In genomic region chr1:31714442-31715096, GRCh38 we compare ENCODE assay signal across 9 cellular contexts. TPM values are rescaled to one million over a fixed set of nuclear protein-coding genes. Genes with fewer than 3 reads are reported as not detected.
DNase-seq lines count a peak whose midpoint lies in the region; ATAC-seq and TF ChIP-seq lines count a peak whose summit lies in the region.
"Had no signal": no experiment of that assay in that cellular context is flagged by ENCODE, and none has a peak within 500 bp of the region (broad histone marks: within the 10 kb centered on the region; RNA-seq: fewer than 3 reads in every experiment).

No MANE protein-coding gene starts in this region.

- CTCF ChIA-PET in GM10248 (lab: Yijun Ruan, JAX): interaction anchor here (1.0 to 7.4 kb wide), 10 partner anchors 12 to 74 kb away, joined by 3 to 61 read pairs (median 4); partner anchors contain the start of gene COL16A1

- intact Hi-C loops in left cardiac atrium (cut with DNase I) (loop anchor here (2.0 to 10.0 kb wide), 3 partner anchors 50 to 70 kb away; no protein-coding TSS in a partner anchor), posterior vena cava (cut with DNase I) (loop anchor here in 1 of 2 donors (10.0 kb wide), 2 partner anchors 70 to 140 kb away; partner anchors contain the start of gene TINAGL1)

- peaks cover 4% of the 10 kb centered on the region for H3K4me1 Mint-ChIP-seq in activated naive CD8-positive, alpha-beta T cell treated with anti-CD3 and anti-CD28 coated beads, Interleukin-2, amount 10 ng/mL, durations not matched to agents 7 days and 5 days

- peak; percentile 59 for DNase-seq in GM10248 (ENCODE audit: extremely low spot score)
- DNase-seq in NCI-H748 (lab: John Stamatoyannopoulos, UW; ENCODE audit: unreplicated experiment): peak; percentile 68
- DNase-seq in activated naive CD8-positive, alpha-beta T cell treated with anti-CD3 and anti-CD28 coated beads, Interleukin-2, amount 10 ng/mL, durations not matched to agents 7 days and 5 days: peak; percentile 52
- peak; percentile 82 for DNase-seq in left cardiac atrium
- DNase-seq in posterior vena cava (ENCODE audit: low spot score): peak; percentile 96

- ATAC-seq in activated naive CD8-positive, alpha-beta T cell treated with anti-CD3 and anti-CD28 coated beads, Interleukin-2, amount 10 ng/mL, durations not matched to agents 7 days and 5 days (ENCODE audit: low read depth): peak; percentile 58
- ATAC-seq in left cardiac atrium (peak; percentile 53 to 65), GM21723 (IDR thresholded peaks at IDR 0.05; ENCODE audit: unreplicated experiment) (no peak), HG02642 (IDR thresholded peaks at IDR 0.05; ENCODE audit: poor library complexity, unreplicated experiment) (no peak), GM19452 (IDR thresholded peaks at IDR 0.05; ENCODE audit: unreplicated experiment) (no peak)

- POLR2A ChIA-PET in GM10248 (lab: Yijun Ruan, JAX): no interaction called here
- POLR2A ChIA-PET in activated naive CD8-positive, alpha-beta T cell treated with anti-CD3 and anti-CD28 coated beads, Interleukin-2, amount 10 ng/mL, durations not matched to agents 7 days and 5 days (lab: Charles Lee): interaction anchor here (1.2 kb wide), 1 partner anchor 9 kb away, joined by 3 read pairs; no protein-coding TSS in a partner anchor

- TF ChIP-seq CTCF in GM10248 (IDR thresholded peaks at IDR 0.05; ENCODE audit: control extremely low read depth, extremely low read depth, low read depth, missing control alignments): peak; percentile 60

- H3K27ac Mint-ChIP-seq in activated naive CD8-positive, alpha-beta T cell treated with anti-CD3 and anti-CD28 coated beads, Interleukin-2, amount 10 ng/mL, durations not matched to agents 7 days and 5 days: no peak overlapping the region

- H3K4me3 Mint-ChIP-seq in activated naive CD8-positive, alpha-beta T cell treated with anti-CD3 and anti-CD28 coated beads, Interleukin-2, amount 10 ng/mL, durations not matched to agents 7 days and 5 days: peak overlapping the region; percentile 31

- H3K9me3 Mint-ChIP-seq in activated naive CD8-positive, alpha-beta T cell treated with anti-CD3 and anti-CD28 coated beads, Interleukin-2, amount 10 ng/mL, durations not matched to agents 7 days and 5 days: no peaks in the 10 kb centered on the region

- no peaks in the 10 kb centered on the region for H3K36me3 Mint-ChIP-seq in activated naive CD8-positive, alpha-beta T cell treated with anti-CD3 and anti-CD28 coated beads, Interleukin-2, amount 10 ng/mL, durations not matched to agents 7 days and 5 days

- H3K27me3 Mint-ChIP-seq in activated naive CD8-positive, alpha-beta T cell treated with anti-CD3 and anti-CD28 coated beads, Interleukin-2, amount 10 ng/mL, durations not matched to agents 7 days and 5 days: peaks cover 59% of the 10 kb centered on the region

RNA-seq across cellular contexts. Expression of gene COL16A1, which starts 10.8 kb away (rescaled TPM):
- under 1 TPM in 1 of 2 experiments, not detected in 1; 0.14 TPM for total RNA-seq in activated naive CD8-positive, alpha-beta T cell treated with anti-CD3 and anti-CD28 coated beads, Interleukin-2, amount 10 ng/mL, durations not matched to agents 7 days and 5 days
- total RNA-seq in left cardiac atrium (10 to 100 TPM; 19.8 to 27.5 TPM), posterior vena cava (100 to 1,000 TPM in 1 of 2 donors, 10 to 100 TPM in 1; 93.3 to 179 TPM)
- total RNA-seq: T-helper 2 cell treated with Interferon-gamma antibody and Interleukin-4, amounts not matched to agents 100 ng/mL and 5 ng/mL, for 36 hours had no signal

RNA-seq across cellular contexts. Expression of gene ADGRB2, which starts 49.6 kb away (rescaled TPM):
- total RNA-seq in activated naive CD8-positive, alpha-beta T cell treated with anti-CD3 and anti-CD28 coated beads, Interleukin-2, amount 10 ng/mL, durations not matched to agents 7 days and 5 days: under 1 TPM; 0.74 to 0.75 TPM
- total RNA-seq in left cardiac atrium (10 to 100 TPM; 14.0 to 18.7 TPM), posterior vena cava (1 to 10 TPM; 3.8 to 5.3 TPM)

Comparison
In these comparisons a context has a peak if more than half of its experiments do, and no peak if none do; other contexts are left out.
1. ATAC-seq: peak in activated naive CD8-positive, alpha-beta T cell treated with anti-CD3 and anti-CD28 coated beads, Interleukin-2, amount 10 ng/mL, durations not matched to agents 7 days and 5 days (single experiment) and left cardiac atrium (2 of 2); none in GM21723 (single experiment), HG02642 (single experiment) and GM19452 (single experiment).
2. RNA of gene COL16A1, which starts 10.8 kb away (total RNA-seq): 93.3 to 179 TPM in posterior vena cava and 19.8 to 27.5 TPM in left cardiac atrium; 0.14 TPM in activated naive CD8-positive, alpha-beta T cell treated with anti-CD3 and anti-CD28 coated beads, Interleukin-2, amount 10 ng/mL, durations not matched to agents 7 days and 5 days; every median in the first group is over 10 times any median in the second.
3. Peak in every context shown above with its lines, with median percentiles within 50 percentile points of each other: DNase-seq.